Comparison of ENCODE assay signal across 1 cellular context in genomic region chr6:106315765-106316375, GRCh38.
TF ChIP-seq lines count a peak whose summit lies in the region.

No MANE protein-coding gene starts in this region.

TF ChIP-seq in K562, 482 proteins besides CTCF, POLR2A, EP300 and RAD21 (continued from another document):
- TF ChIP-seq, protein P1, sequence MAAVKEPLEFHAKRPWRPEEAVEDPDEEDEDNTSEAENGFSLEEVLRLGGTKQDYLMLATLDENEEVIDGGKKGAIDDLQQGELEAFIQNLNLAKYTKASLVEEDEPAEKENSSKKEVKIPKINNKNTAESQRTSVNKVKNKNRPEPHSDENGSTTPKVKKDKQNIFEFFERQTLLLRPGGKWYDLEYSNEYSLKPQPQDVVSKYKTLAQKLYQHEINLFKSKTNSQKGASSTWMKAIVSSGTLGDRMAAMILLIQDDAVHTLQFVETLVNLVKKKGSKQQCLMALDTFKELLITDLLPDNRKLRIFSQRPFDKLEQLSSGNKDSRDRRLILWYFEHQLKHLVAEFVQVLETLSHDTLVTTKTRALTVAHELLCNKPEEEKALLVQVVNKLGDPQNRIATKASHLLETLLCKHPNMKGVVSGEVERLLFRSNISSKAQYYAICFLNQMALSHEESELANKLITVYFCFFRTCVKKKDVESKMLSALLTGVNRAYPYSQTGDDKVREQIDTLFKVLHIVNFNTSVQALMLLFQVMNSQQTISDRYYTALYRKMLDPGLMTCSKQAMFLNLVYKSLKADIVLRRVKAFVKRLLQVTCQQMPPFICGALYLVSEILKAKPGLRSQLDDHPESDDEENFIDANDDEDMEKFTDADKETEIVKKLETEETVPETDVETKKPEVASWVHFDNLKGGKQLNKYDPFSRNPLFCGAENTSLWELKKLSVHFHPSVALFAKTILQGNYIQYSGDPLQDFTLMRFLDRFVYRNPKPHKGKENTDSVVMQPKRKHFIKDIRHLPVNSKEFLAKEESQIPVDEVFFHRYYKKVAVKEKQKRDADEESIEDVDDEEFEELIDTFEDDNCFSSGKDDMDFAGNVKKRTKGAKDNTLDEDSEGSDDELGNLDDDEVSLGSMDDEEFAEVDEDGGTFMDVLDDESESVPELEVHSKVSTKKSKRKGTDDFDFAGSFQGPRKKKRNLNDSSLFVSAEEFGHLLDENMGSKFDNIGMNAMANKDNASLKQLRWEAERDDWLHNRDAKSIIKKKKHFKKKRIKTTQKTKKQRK (IDR thresholded peaks at IDR 0.05; ENCODE audit: borderline replicate concordance, low read depth, low read length): no peak
- TF ChIP-seq ZNF121 (CRISPR knock-in tag; conservative IDR thresholded peaks at IDR 0.05) (no peak), NFIC (IDR thresholded peaks at IDR 0.05) (peak; percentile 96), MAFF (IDR thresholded peaks at IDR 0.05; ENCODE audit: low read length) (no peak), HOMEZ (CRISPR knock-in tag; IDR thresholded peaks at IDR 0.05) (no peak), DPF2 (IDR thresholded peaks at IDR 0.05) (peak; percentile 80), ID3 (CRISPR knock-in tag; IDR thresholded peaks at IDR 0.05) (no peak), ID3 (tag; IDR thresholded peaks at IDR 0.05) (no peak), SOX6 (IDR thresholded peaks at IDR 0.05) (peak; percentile 73; the same call in 1 of the 2 replicates), SMARCA4 (IDR thresholded peaks at IDR 0.05) (peak; percentile 76), ZC3H8 (IDR thresholded peaks at IDR 0.05) (no peak), GATA2 (CRISPR knock-in tag; IDR thresholded peaks at IDR 0.05) (0 out of 2 replicates have a peak, but pooled peaks have one; percentile 20), CBFA2T2 (conservative IDR thresholded peaks at IDR 0.05) (no peak; the same call in 1 of the 2 replicates), NR4A1 (CRISPR knock-in tag; IDR thresholded peaks at IDR 0.05) (no peak), NR4A1 (tag; IDR thresholded peaks at IDR 0.05) (no peak), TCF3 (CRISPR knock-in tag; IDR thresholded peaks at IDR 0.05) (peak; percentile 18; the same call in 1 of the 2 replicates), ZNF507 (tag; conservative IDR thresholded peaks at IDR 0.05) (no peak), ZNF766 (CRISPR knock-in tag; conservative IDR thresholded peaks at IDR 0.05) (no peak), NCOR1 (IDR thresholded peaks at IDR 0.05) (0 out of 2 replicates have a peak, but pooled peaks have one; percentile 23), ZC3H4 (CRISPR knock-in tag; IDR thresholded peaks at IDR 0.05; ENCODE audit: borderline replicate concordance) (no peak), ZNF511 (CRISPR knock-in tag; IDR thresholded peaks at IDR 0.05) (no peak), SFPQ (IDR thresholded peaks at IDR 0.05; ENCODE audit: low read depth, low read length) (no peak), STAT6 (CRISPR knock-in tag; IDR thresholded peaks at IDR 0.05) (no peak), ZNF140 (CRISPR knock-in tag; IDR thresholded peaks at IDR 0.05) (no peak), BCL6 (CRISPR knock-in tag; IDR thresholded peaks at IDR 0.05) (no peak), JUND (IDR thresholded peaks at IDR 0.05; ENCODE audit: borderline replicate concordance, low read depth, low read length) (peak; percentile 67), JUND (tag; IDR thresholded peaks at IDR 0.05; ENCODE audit: borderline replicate concordance, low read depth, low read length) (peak; percentile 70; the same call in 1 of the 3 replicates), HMGN3 (IDR thresholded peaks at IDR 0.05; ENCODE audit: borderline replicate concordance, extremely low read depth, insufficient read length, low read depth, low read length) (no peak), CBFA2T3 (IDR thresholded peaks at IDR 0.05) (peak; percentile 70), TBL1XR1 (IDR thresholded peaks at IDR 0.05; ENCODE audit: low read length in 2 of 2) (0 out of 4 replicates have a peak, but pooled peaks of 1 of the 2 experiments have one; percentile 27), POLR3A (IDR thresholded peaks at IDR 0.05; ENCODE audit: borderline replicate concordance, extremely low read depth, insufficient read depth, insufficient read length) (no peak), FOSL1 (tag; conservative IDR thresholded peaks at IDR 0.05) (0 out of 2 replicates have a peak, but pooled peaks have one; percentile 33), NCOA1 (IDR thresholded peaks at IDR 0.05; ENCODE audit: low read depth) (no peak), ZNF282 (CRISPR knock-in tag; IDR thresholded peaks at IDR 0.05) (no peak)
- TF ChIP-seq, protein P2, sequence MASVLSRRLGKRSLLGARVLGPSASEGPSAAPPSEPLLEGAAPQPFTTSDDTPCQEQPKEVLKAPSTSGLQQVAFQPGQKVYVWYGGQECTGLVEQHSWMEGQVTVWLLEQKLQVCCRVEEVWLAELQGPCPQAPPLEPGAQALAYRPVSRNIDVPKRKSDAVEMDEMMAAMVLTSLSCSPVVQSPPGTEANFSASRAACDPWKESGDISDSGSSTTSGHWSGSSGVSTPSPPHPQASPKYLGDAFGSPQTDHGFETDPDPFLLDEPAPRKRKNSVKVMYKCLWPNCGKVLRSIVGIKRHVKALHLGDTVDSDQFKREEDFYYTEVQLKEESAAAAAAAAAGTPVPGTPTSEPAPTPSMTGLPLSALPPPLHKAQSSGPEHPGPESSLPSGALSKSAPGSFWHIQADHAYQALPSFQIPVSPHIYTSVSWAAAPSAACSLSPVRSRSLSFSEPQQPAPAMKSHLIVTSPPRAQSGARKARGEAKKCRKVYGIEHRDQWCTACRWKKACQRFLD (CRISPR knock-in tag; IDR thresholded peaks at IDR 0.05): no peak
